1 cellular context compared by ENCODE assay signal in genomic region chr22:46147471-46148267, GRCh38.
TF ChIP-seq lines count a peak whose summit lies in the region.

No MANE protein-coding gene starts in this region.

TF ChIP-seq in HepG2, 621 proteins besides CTCF, POLR2A, EP300 and RAD21 (continued from another document and continues in another):
- TF ChIP-seq ZHX2 (IDR thresholded peaks at IDR 0.05; ENCODE audit: low read depth) (0 out of 2 replicates have a peak, but pooled peaks have one; percentile 18), ZHX2 (CRISPR knock-in tag; IDR thresholded peaks at IDR 0.05; ENCODE audit: borderline replicate concordance) (no peak), GTF3A (CRISPR knock-in tag; conservative IDR thresholded peaks at IDR 0.05) (no peak), ZNF674 (CRISPR knock-in tag; IDR thresholded peaks at IDR 0.05; ENCODE audit: low read depth) (no peak), ZFP1 (CRISPR knock-in tag; IDR thresholded peaks at IDR 0.05) (no peak), REL (CRISPR knock-in tag; conservative IDR thresholded peaks at IDR 0.05) (no peak), MZF1 (CRISPR knock-in tag; IDR thresholded peaks at IDR 0.05; ENCODE audit: borderline replicate concordance) (no peak), YEATS2 (CRISPR knock-in tag; IDR thresholded peaks at IDR 0.05; ENCODE audit: borderline replicate concordance) (peak; percentile 61; the same call in 1 of the 2 replicates), ZNF552 (CRISPR knock-in tag; IDR thresholded peaks at IDR 0.05; ENCODE audit: borderline replicate concordance) (peak; percentile 86; the same call in 1 of the 2 replicates), KLF12 (CRISPR knock-in tag; IDR thresholded peaks at IDR 0.05; ENCODE audit: borderline replicate concordance) (no peak), ZNF431 (CRISPR knock-in tag; IDR thresholded peaks at IDR 0.05; ENCODE audit: borderline replicate concordance, low read depth) (peak; percentile 100), ZNF224 (CRISPR knock-in tag; IDR thresholded peaks at IDR 0.05) (no peak), CEBPZ (IDR thresholded peaks at IDR 0.05; ENCODE audit: low read length) (no peak), HMG20A (CRISPR knock-in tag; IDR thresholded peaks at IDR 0.05; ENCODE audit: borderline replicate concordance) (0 out of 2 replicates have a peak, but pooled peaks have one; percentile 76), RFXANK (CRISPR knock-in tag; IDR thresholded peaks at IDR 0.05) (no peak), ATF7 (IDR thresholded peaks at IDR 0.05) (no peak), ATF7 (CRISPR knock-in tag; IDR thresholded peaks at IDR 0.05) (peak; percentile 83), E2F5 (CRISPR knock-in tag; conservative IDR thresholded peaks at IDR 0.05) (no peak), ZFY (CRISPR knock-in tag; IDR thresholded peaks at IDR 0.05) (peak; percentile 72), ZBTB49 (CRISPR knock-in tag; IDR thresholded peaks at IDR 0.05; ENCODE audit: borderline replicate concordance) (no peak), MBNL3 (CRISPR knock-in tag; conservative IDR thresholded peaks at IDR 0.05) (no peak), ETV5 (CRISPR knock-in tag; IDR thresholded peaks at IDR 0.05; ENCODE audit: borderline replicate concordance) (peak; percentile 75; the same call in 1 of the 2 replicates), JUNB (CRISPR knock-in tag; IDR thresholded peaks at IDR 0.05; ENCODE audit: borderline replicate concordance) (no peak), ATF7-NPFF (CRISPR knock-in tag; IDR thresholded peaks at IDR 0.05; ENCODE audit: low read depth) (peak; percentile 85; the same call in 1 of the 2 replicates), TAF15 (IDR thresholded peaks at IDR 0.05; ENCODE audit: low read depth, low read length, poor library complexity, severe bottlenecking) (no peak), ZNF878 (CRISPR knock-in tag; IDR thresholded peaks at IDR 0.05) (no peak), POLR2AphosphoS5 (IDR thresholded peaks at IDR 0.05; ENCODE audit: low read depth, low read length) (peak; percentile 57), ZBTB7A (CRISPR knock-in tag; IDR thresholded peaks at IDR 0.05) (no peak; the same call in 1 of the 2 replicates), ZNF367 (CRISPR knock-in tag; IDR thresholded peaks at IDR 0.05; ENCODE audit: borderline replicate concordance) (no peak), ZNF276 (CRISPR knock-in tag; IDR thresholded peaks at IDR 0.05; ENCODE audit: low read depth) (0 out of 2 replicates have a peak, but pooled peaks have one; percentile 61), ZNF20 (CRISPR knock-in tag; IDR thresholded peaks at IDR 0.05) (no peak), DMAP1 (CRISPR knock-in tag; IDR thresholded peaks at IDR 0.05) (peak; percentile 55; the same call in 1 of the 2 replicates), ZNF850 (CRISPR knock-in tag; conservative IDR thresholded peaks at IDR 0.05) (no peak), LBX2 (CRISPR knock-in tag; IDR thresholded peaks at IDR 0.05; ENCODE audit: borderline replicate concordance) (peak; percentile 83; the same call in 1 of the 2 replicates), ZNF780A (CRISPR knock-in tag; IDR thresholded peaks at IDR 0.05) (no peak), ARID2 (CRISPR knock-in tag; IDR thresholded peaks at IDR 0.05; ENCODE audit: borderline replicate concordance) (no peak), MXD4 (CRISPR knock-in tag; IDR thresholded peaks at IDR 0.05) (0 out of 2 replicates have a peak, but pooled peaks have one; percentile 58), ZMYM2 (CRISPR knock-in tag; IDR thresholded peaks at IDR 0.05) (peak; percentile 68), ZNF484 (CRISPR knock-in tag; IDR thresholded peaks at IDR 0.05; ENCODE audit: borderline replicate concordance, low read depth) (no peak), ZSCAN22 (CRISPR knock-in tag; IDR thresholded peaks at IDR 0.05) (peak; percentile 91), ARHGAP35 (CRISPR knock-in tag; IDR thresholded peaks at IDR 0.05; ENCODE audit: borderline replicate concordance) (no peak), FOSL2 (CRISPR knock-in tag; IDR thresholded peaks at IDR 0.05) (peak; percentile 50), ZNF672 (CRISPR knock-in tag; IDR thresholded peaks at IDR 0.05) (no peak), KLF9 (CRISPR knock-in tag; IDR thresholded peaks at IDR 0.05; ENCODE audit: low read depth) (no peak), SRY (CRISPR knock-in tag; IDR thresholded peaks at IDR 0.05) (0 out of 2 replicates have a peak, but pooled peaks have one; percentile 78), EEA1 (CRISPR knock-in tag; IDR thresholded peaks at IDR 0.05; ENCODE audit: borderline replicate concordance) (no peak), SP1 (IDR thresholded peaks at IDR 0.05) (no peak), SP1 (CRISPR knock-in tag; IDR thresholded peaks at IDR 0.05) (0 out of 2 replicates have a peak, but pooled peaks have one; percentile 35), ESRRA (CRISPR knock-in tag; IDR thresholded peaks at IDR 0.05; ENCODE audit: low read depth) (peak; percentile 93), TAF1 (CRISPR knock-in tag; IDR thresholded peaks at IDR 0.05) (peak; percentile 54; the same call in 1 of the 2 replicates)
